Comparison of ENCODE assay signal across 8 cellular contexts in genomic region chr1:27527223-27527856, GRCh38. TPM values are rescaled to one million over a fixed set of nuclear protein-coding genes. Genes with fewer than 3 reads are reported as not detected.
DNase-seq lines count a peak whose midpoint lies in the region; ATAC-seq and TF ChIP-seq lines count a peak whose summit lies in the region.

No MANE protein-coding gene starts in this region.

- peak; percentile 65 for DNase-seq in KBM-7
- no peak for DNase-seq in Panc1 (ENCODE audit: low read depth, low spot score)
- peak; percentile 69 for DNase-seq in central memory CD4-positive, alpha-beta T cell
- DNase-seq in right lobe of liver = no peak
- no peak for DNase-seq in cerebellum (ENCODE audit: low spot score)

- no peak for TF ChIP-seq POLR2A in right lobe of liver (IDR thresholded peaks at IDR 0.05)

- intact Hi-C loops in Panc1 (cut with micrococcal nuclease; ENCODE audit: unreplicated experiment) = no loop called here
- intact Hi-C loops in right lobe of liver (cut with DNase I) = no loop called here

- peak overlapping the region; percentile 51 to 67 (median 58) for H3K4me3 ChIP-seq in BLaER1 treated with 17β-estradiol and CSF1 and Interleukin-3, amounts not matched to agents 10 nM and 100 nM
- H3K4me3 ChIP-seq in Panc1 (ENCODE audit: low read depth in 2 of 2, low read length in 2 of 2) (peak overlapping the region; percentile 8 to 30; a peak in 2 of 4 replicates), right lobe of liver (peak overlapping the region; percentile 34 to 49 (median 45))

- POLR2A ChIA-PET in Panc1 (lab: Charles Lee) = interaction anchor here (0.6 kb wide), 2 partner anchors 11 to 29 kb away, joined by 3 read pairs; no protein-coding TSS in a partner anchor

- in situ Hi-C loops in KBM-7 (cut with MboI; ENCODE audit: low pct_unique_long_range_greater_than_20kb, low sequenced_read_pairs) (no loop called here), Panc1 (cut with HindIII; ENCODE audit: low pct_unique_long_range_greater_than_20kb, low sequenced_read_pairs) (no loop called here)

- BruUV-seq in Panc1 (replicated peaks; lab: Mats Ljungman, UMichigan) = no TSS peak

- H4K20me1 ChIP-seq in BLaER1 treated with 17β-estradiol and CSF1 and Interleukin-3, amounts not matched to agents 10 nM and 100 nM = peaks cover 0 to 20% (median 0%) of the 10 kb centered on the region in 11 experiments; a peak in 2 of 22 replicates

- CTCF ChIA-PET in Panc1 (lab: Charles Lee) = interaction anchor here (0.6 kb wide), 1 partner anchor 61 kb away, joined by 5 read pairs; no protein-coding TSS in a partner anchor

- H3K27me3 ChIP-seq in BLaER1 treated with 17β-estradiol and CSF1 and Interleukin-3, amounts not matched to agents 10 nM and 100 nM = no peaks in the 10 kb centered on the region
- H3K27me3 ChIP-seq in Panc1 (ENCODE audit: control insufficient read depth, insufficient read depth, low read length) (no peaks in the 10 kb centered on the region), right lobe of liver (no peaks in the 10 kb centered on the region)

- H3K4me2 ChIP-seq in BLaER1 treated with 17β-estradiol and CSF1 and Interleukin-3, amounts not matched to agents 10 nM and 100 nM = peak overlapping the region; percentile 91 to 100 (median 99)

- TF ChIP-seq CTCF in Panc1 (IDR thresholded peaks at IDR 0.05) = no peak
- no peak for TF ChIP-seq CTCF in right lobe of liver (IDR thresholded peaks at IDR 0.05)

- no peaks in the 10 kb centered on the region for H3K9me3 ChIP-seq in BLaER1 treated with 17β-estradiol and CSF1 and Interleukin-3, amounts not matched to agents 10 nM and 100 nM (replicated peaks in 1 of 11)
- H3K9me3 ChIP-seq in Panc1 (ENCODE audit: control insufficient read depth, insufficient read depth, low read depth, low read length) = no peaks in the 10 kb centered on the region
- H3K9me3 ChIP-seq in right lobe of liver = no peaks in the 10 kb centered on the region

- WGBS in right lobe of liver (ENCODE audit: insufficient coverage, low coverage, low lambda C conversion rate, missing lambda C conversion rate) = 19% methylated on average over 11 of the region's 21 CpGs

- H3K36me3 ChIP-seq in BLaER1 treated with 17β-estradiol and CSF1 and Interleukin-3, amounts not matched to agents 10 nM and 100 nM = no peaks in the 10 kb centered on the region
- H3K36me3 ChIP-seq in Panc1 (ENCODE audit: control insufficient read depth, insufficient read depth, low read length) (no peaks in the 10 kb centered on the region), right lobe of liver (no peaks in the 10 kb centered on the region)

- no peak; the same call in 1 of the 2 replicates for ATAC-seq in Panc1
- ATAC-seq in right lobe of liver = no peak
- ATAC-seq in HG02642 (IDR thresholded peaks at IDR 0.05; ENCODE audit: poor library complexity, unreplicated experiment) = no peak

- peak overlapping the region; percentile 61 to 92 (median 82) for H3K27ac ChIP-seq in BLaER1 treated with 17β-estradiol and CSF1 and Interleukin-3, amounts not matched to agents 10 nM and 100 nM
- H3K27ac ChIP-seq in Panc1 (ENCODE audit: low read length) = peak overlapping the region; percentile 37; the same call in 1 of the 2 replicates
- H3K27ac ChIP-seq in right lobe of liver = no peak overlapping the region
- H3K27ac ChIP-seq in temporal lobe (ENCODE audit: low read depth, low read length) = peak overlapping the region; percentile 91

- peak overlapping the region; percentile 71 to 86 (median 76) for H3K9ac ChIP-seq in BLaER1 treated with 17β-estradiol and CSF1 and Interleukin-3, amounts not matched to agents 10 nM and 100 nM

- H3K4me1 ChIP-seq in BLaER1 treated with 17β-estradiol and CSF1 and Interleukin-3, amounts not matched to agents 10 nM and 100 nM = peaks cover 86 to 100% (median 99%) of the 10 kb centered on the region in 10 experiments
- H3K4me1 ChIP-seq in Panc1 (ENCODE audit: control insufficient read depth, insufficient read depth, low read length) (peaks cover 30% of the 10 kb centered on the region), right lobe of liver (peaks cover 0 to 11% (median 0%) of the 10 kb centered on the region in 4 donors)

RNA-seq across cellular contexts. Expression of gene WASF2, which starts 37.4 kb away (rescaled TPM):
- total RNA-seq in Panc1 (2021; ENCODE audit: unreplicated experiment) (121 TPM), right lobe of liver (10 to 100 TPM; 18.4 to 38.1 (median 26.5) TPM), temporal lobe (10.1 TPM), cerebellum (15.2 TPM)
- 63.7 TPM for polyA plus RNA-seq in Panc1 (2012; ENCODE audit: insufficient read length)

Comparison
In these comparisons a context has a peak if more than half of its experiments do, and no peak if none do; other contexts are left out.
1. H3K27ac ChIP-seq: peak in BLaER1 treated with 17β-estradiol and CSF1 and Interleukin-3, amounts not matched to agents 10 nM and 100 nM (11 of 11), Panc1 (single experiment) and temporal lobe (single experiment); none in right lobe of liver (0 of 3).
2. DNase-seq: peak in KBM-7 (single experiment) and central memory CD4-positive, alpha-beta T cell (single experiment); none in Panc1 (single experiment), right lobe of liver (0 of 3) and cerebellum (single experiment).
3. Peak in every context shown above with its lines, with median percentiles within 50 percentile points of each other: H3K4me3 ChIP-seq.